In the genomic region with DNA sequence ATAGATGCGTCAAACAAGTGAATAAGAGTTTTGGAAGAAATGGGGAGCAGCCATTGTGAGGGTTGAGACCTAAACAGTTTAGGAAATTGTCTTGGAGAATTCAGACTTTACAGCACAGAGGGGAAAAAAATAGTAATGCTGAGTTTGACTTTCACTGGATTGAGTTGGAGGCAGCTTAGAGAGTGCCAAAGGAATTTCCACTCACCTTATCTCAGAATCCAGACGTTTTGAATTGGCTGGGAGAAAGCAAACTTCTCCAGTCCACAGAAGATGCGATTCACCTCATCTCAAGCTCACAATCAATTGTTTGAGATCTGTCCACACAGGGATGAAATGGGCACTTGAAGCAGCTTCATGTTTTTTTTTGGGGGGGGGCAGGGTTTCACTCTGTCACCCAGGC, we compare ENCODE assay signal across 29 cellular contexts.
DNase-seq lines count a peak whose midpoint lies in the region; ATAC-seq and TF ChIP-seq lines count a peak whose summit lies in the region.
"Had no signal": no experiment of that assay in that cellular context is flagged by ENCODE, and none has a peak within 500 bp of the region (broad histone marks: within the 10 kb centered on the region; RNA-seq: fewer than 3 reads in every experiment).

No MANE protein-coding gene starts in this region.

- no peak overlapping the region for H3K4ac ChIP-seq in IMR-90 (ENCODE audit: low read depth, low read length)

- no peak overlapping the region for H3K18ac ChIP-seq in IMR-90 (ENCODE audit: low read depth, low read length)

- H2AFZ ChIP-seq in IMR-90 (replicated peaks; ENCODE audit: low read length, poor library complexity): no peak overlapping the region

- H2AK5ac ChIP-seq in IMR-90 (ENCODE audit: low read depth, low read length): no peak overlapping the region

- TF ChIP-seq CTCF in HEK293 (tag by site-specific recombination; IDR thresholded peaks at IDR 0.05) (no peak), IMR-90 (conservative IDR thresholded peaks at IDR 0.05; ENCODE audit: low read depth, low read length) (no peak)

- no TSS peak for BruUV-seq in IMR-90 (replicated peaks; lab: Mats Ljungman, UMichigan)

- no peak overlapping the region for H3K9ac ChIP-seq in IMR-90 (ENCODE audit: low read depth, low read length)
- H3K9ac ChIP-seq: BLaER1; BLaER1 treated with 17β-estradiol and CSF1 and Interleukin-3, amounts not matched to agents 10 nM and 100 nM had no signal

- no peaks in the 10 kb centered on the region for H3K9me3 ChIP-seq in HEK293 (ENCODE audit: control insufficient read depth, insufficient read depth, low read depth, low read length)
- H3K9me3 ChIP-seq in IMR-90 (ENCODE audit: control insufficient read depth, insufficient read depth, low read length): peaks cover 2% of the 10 kb centered on the region; the same call in 1 of the 2 replicates
- H3K9me3 ChIP-seq: BE2C, Caco-2 had no signal

- POLR2A ChIA-PET in HEK293 (lab: Yijun Ruan, JAX): no interaction called here
- POLR2A ChIA-PET in IMR-90 (lab: Charles Lee; ENCODE audit: unreplicated experiment): interaction anchor here (0.6 kb wide), 1 partner anchor 170 kb away, joined by 3 read pairs; no protein-coding TSS in a partner anchor

- H3K79me1 ChIP-seq in IMR-90 (ENCODE audit: low read depth in 1 of 2, low read length in 2 of 2): no peaks in the 10 kb centered on the region

- H3K4me3 ChIP-seq in HEK293 (ENCODE audit: low read depth, low read length): no peak overlapping the region
- no peak overlapping the region for H3K4me3 ChIP-seq in IMR-90 (ENCODE audit: insufficient read depth, low read depth, low read length)
- H3K4me3 ChIP-seq: A549; BLaER1; BLaER1 treated with 17β-estradiol and CSF1 and Interleukin-3, amounts not matched to agents 10 nM and 100 nM had no signal

- CTCF ChIA-PET in HEK293 (lab: Yijun Ruan, JAX) (interaction anchor here (0.6 to 1.2 kb wide), 5 partner anchors 12 to 173 kb away, joined by 3 to 7 read pairs (median 4); no protein-coding TSS in a partner anchor), IMR-90 (lab: Yijun Ruan, JAX) (interaction anchor here (0.9 kb wide), 1 partner anchor 157 kb away, joined by 3 read pairs; no protein-coding TSS in a partner anchor)

- peak overlapping the region; percentile 45; the same call in 1 of the 3 replicates for H2BK15ac ChIP-seq in IMR-90 (ENCODE audit: low read depth, low read length)

- no peak overlapping the region for H3K23ac ChIP-seq in IMR-90 (ENCODE audit: low read depth, low read length)

- DNase-seq in IMR-90: no peak
- DNase-seq in left ventricle myocardium superior: no peak
- DNase-seq: 8988T; ACHN; AML-193; BE2C; C1 segment of cervical spinal cord; Caco-2; Calu3; CD4-positive, alpha-beta memory T cell; CD4-positive, alpha-beta T cell; CD4-positive, CD25-positive, alpha-beta regulatory T cell; CD8-positive, alpha-beta memory T cell; CD8-positive, alpha-beta T cell; COR-L47; DMS 273 treated with DMSO at 0.1 percent for 48 hours; DMS153; DMS53; DMS79; DMS79 treated with DMSO at 0.1 percent for 48 hours; DND-41; EL had no signal

- H4K20me1 ChIP-seq in IMR-90 (ENCODE audit: insufficient read depth, low read length): no peaks in the 10 kb centered on the region
- H4K20me1 ChIP-seq: BLaER1; BLaER1 treated with 17β-estradiol and CSF1 and Interleukin-3, amounts not matched to agents 10 nM and 100 nM had no signal

- no peaks in the 10 kb centered on the region for H3K27me3 ChIP-seq in IMR-90 (ENCODE audit: control insufficient read depth, insufficient read depth, low read length)
- H3K27me3 ChIP-seq: BE2C; BLaER1; BLaER1 treated with 17β-estradiol and CSF1 and Interleukin-3, amounts not matched to agents 10 nM and 100 nM had no signal

- H3K14ac ChIP-seq in IMR-90 (replicated peaks; ENCODE audit: low read depth, low read length): no peak overlapping the region

- no peak for TF ChIP-seq POLR2A in IMR-90 (IDR thresholded peaks at IDR 0.05; ENCODE audit: low read depth, low read length)

- no peaks in the 10 kb centered on the region; the same call in 1 of the 2 replicates for H3K9me1 ChIP-seq in IMR-90 (ENCODE audit: insufficient read depth, low read length)

- dilution Hi-C loops in IMR-90 (cut with HindIII; ENCODE audit: low sequenced_read_pairs, unreplicated experiment): no loop called here

- in situ Hi-C loops in IMR-90 (cut with MboI; ENCODE audit: low sequenced_read_pairs): loop anchor here (5.0 kb wide), 1 partner anchor 173 kb away; no protein-coding TSS in a partner anchor

- no peak overlapping the region for H3K4me2 ChIP-seq in IMR-90 (ENCODE audit: low read depth, low read length)
- H3K4me2 ChIP-seq: A549; BLaER1; BLaER1 treated with 17β-estradiol and CSF1 and Interleukin-3, amounts not matched to agents 10 nM and 100 nM had no signal

- no peak overlapping the region for H4K5ac ChIP-seq in IMR-90 (ENCODE audit: low read depth, low read length)

- H3K36me3 ChIP-seq in HEK293 (ENCODE audit: control insufficient read depth in 2 of 2, insufficient read depth in 1 of 2, low read length in 2 of 2): no peaks in the 10 kb centered on the region
- no peaks in the 10 kb centered on the region for H3K36me3 ChIP-seq in IMR-90 (ENCODE audit: control insufficient read depth, insufficient read depth, low read length)
- H3K36me3 ChIP-seq: BE2C; BLaER1; BLaER1 treated with 17β-estradiol and CSF1 and Interleukin-3, amounts not matched to agents 10 nM and 100 nM had no signal

- no peak overlapping the region for H2BK20ac ChIP-seq in IMR-90 (ENCODE audit: low read depth, low read length)

- WGBS in IMR-90 (ENCODE audit: extremely low coverage in 2 of 2, insufficient read length in 1 of 2), 2 experiments: no CpG with 5 or more reads among the region's 3 CpGs

- no peak for TF ChIP-seq RAD21 in IMR-90 (IDR thresholded peaks at IDR 0.05; ENCODE audit: low read length)

- no peak overlapping the region for H4K8ac ChIP-seq in IMR-90 (ENCODE audit: low read depth in 2 of 2, low read length in 2 of 2)

- no peak overlapping the region for H3K56ac ChIP-seq in IMR-90 (ENCODE audit: extremely low read depth, insufficient read depth, low read length)

- ATAC-seq in IMR-90 (ENCODE audit: low read depth) (no peak), GM19467 (IDR thresholded peaks at IDR 0.05; ENCODE audit: unreplicated experiment) (no peak), left ventricle myocardium superior (no peak)
- ATAC-seq: A549; CD8-positive, alpha-beta T cell had no signal

- H4K91ac ChIP-seq in IMR-90 (ENCODE audit: insufficient read depth, low read depth, low read length): no peak overlapping the region

- H2BK120ac ChIP-seq in IMR-90 (ENCODE audit: low read depth, low read length): no peak overlapping the region; the same call in 1 of the 2 replicates

- H3K27ac ChIP-seq in HEK293 (ENCODE audit: extremely low read depth, low read depth, low read length): no peak overlapping the region
- no peak overlapping the region for H3K27ac ChIP-seq in IMR-90 (ENCODE audit: insufficient read depth, low read length)
- H3K27ac ChIP-seq: 22Rv1; A549; BLaER1; BLaER1 treated with 17β-estradiol and CSF1 and Interleukin-3, amounts not matched to agents 10 nM and 100 nM; C4-2B had no signal

- H2BK5ac ChIP-seq in IMR-90 (ENCODE audit: low read depth, low read length, poor library complexity, severe bottlenecking): no peak overlapping the region

- no peak overlapping the region for H2AK9ac ChIP-seq in IMR-90 (replicated peaks; ENCODE audit: low read depth, low read length, poor library complexity)

- peaks cover 5% of the 10 kb centered on the region; the same call in 1 of the 2 replicates for H3K4me1 ChIP-seq in HEK293 (ENCODE audit: control insufficient read depth, insufficient read depth, low read length)
- H3K4me1 ChIP-seq in IMR-90 (ENCODE audit: control insufficient read depth, insufficient read depth, low read length): peaks cover 2% of the 10 kb centered on the region; the same call in 1 of the 2 replicates
- H3K4me1 ChIP-seq: A549; BE2C; BLaER1; BLaER1 treated with 17β-estradiol and CSF1 and Interleukin-3, amounts not matched to agents 10 nM and 100 nM; Caco-2 had no signal

- intact Hi-C loops in IMR-90 (cut with micrococcal nuclease) (no loop called here), left ventricle myocardium superior (cut with micrococcal nuclease) (no loop called here)

TF ChIP-seq in HEK293, 187 proteins besides CTCF, POLR2A, EP300 and RAD21:
- no peak for TF ChIP-seq ZNF548 (tag by site-specific recombination; IDR thresholded peaks at IDR 0.05)
- no peak for TF ChIP-seq ZNF623 (tag by site-specific recombination; IDR thresholded peaks at IDR 0.05)
- no peak for TF ChIP-seq GLIS2 (tag by site-specific recombination; IDR thresholded peaks at IDR 0.05)
- no peak for TF ChIP-seq ZNF132 (tag by site-specific recombination; IDR thresholded peaks at IDR 0.05; ENCODE audit: borderline replicate concordance)
- no peak for TF ChIP-seq ZNF514 (tag by site-specific recombination; IDR thresholded peaks at IDR 0.05)
- TF ChIP-seq PRDM1 (tag by site-specific recombination; IDR thresholded peaks at IDR 0.05): 0 out of 2 replicates have a peak, but pooled peaks have one; percentile 19
- no peak for TF ChIP-seq ZNF221 (tag by site-specific recombination; IDR thresholded peaks at IDR 0.05; ENCODE audit: borderline replicate concordance)
- TF ChIP-seq RBAK (tag by site-specific recombination; IDR thresholded peaks at IDR 0.05): no peak

TF ChIP-seq in IMR-90, 13 proteins besides CTCF, POLR2A, EP300 and RAD21 (continues in another document):
- TF ChIP-seq CEBPB (IDR thresholded peaks at IDR 0.05; ENCODE audit: low read depth, low read length) (no peak), MXI1 (IDR thresholded peaks at IDR 0.05; ENCODE audit: borderline replicate concordance, low read depth, low read length) (no peak), FOS (IDR thresholded peaks at IDR 0.05; ENCODE audit: low read depth, low read length) (no peak), MAFK (IDR thresholded peaks at IDR 0.05; ENCODE audit: low read depth, low read length) (no peak), RFX5 (IDR thresholded peaks at IDR 0.05; ENCODE audit: low read depth, low read length) (no peak), RCOR1 (IDR thresholded peaks at IDR 0.05; ENCODE audit: insufficient replicate concordance, low read length) (no peak), BHLHE40 (IDR thresholded peaks at IDR 0.05; ENCODE audit: low read depth, low read length) (no peak), NFE2L2 (IDR thresholded peaks at IDR 0.05; ENCODE audit: low read depth, low read length) (no peak), CHD1 (IDR thresholded peaks at IDR 0.05; ENCODE audit: low read depth, low read length) (no peak), SMC3 (IDR thresholded peaks at IDR 0.05; ENCODE audit: low read depth, low read length) (no peak)
- TF ChIP-seq, protein P1, sequence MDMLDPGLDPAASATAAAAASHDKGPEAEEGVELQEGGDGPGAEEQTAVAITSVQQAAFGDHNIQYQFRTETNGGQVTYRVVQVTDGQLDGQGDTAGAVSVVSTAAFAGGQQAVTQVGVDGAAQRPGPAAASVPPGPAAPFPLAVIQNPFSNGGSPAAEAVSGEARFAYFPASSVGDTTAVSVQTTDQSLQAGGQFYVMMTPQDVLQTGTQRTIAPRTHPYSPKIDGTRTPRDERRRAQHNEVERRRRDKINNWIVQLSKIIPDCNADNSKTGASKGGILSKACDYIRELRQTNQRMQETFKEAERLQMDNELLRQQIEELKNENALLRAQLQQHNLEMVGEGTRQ (IDR thresholded peaks at IDR 0.05; ENCODE audit: low read depth, low read length): no peak
